In the genomic region with DNA sequence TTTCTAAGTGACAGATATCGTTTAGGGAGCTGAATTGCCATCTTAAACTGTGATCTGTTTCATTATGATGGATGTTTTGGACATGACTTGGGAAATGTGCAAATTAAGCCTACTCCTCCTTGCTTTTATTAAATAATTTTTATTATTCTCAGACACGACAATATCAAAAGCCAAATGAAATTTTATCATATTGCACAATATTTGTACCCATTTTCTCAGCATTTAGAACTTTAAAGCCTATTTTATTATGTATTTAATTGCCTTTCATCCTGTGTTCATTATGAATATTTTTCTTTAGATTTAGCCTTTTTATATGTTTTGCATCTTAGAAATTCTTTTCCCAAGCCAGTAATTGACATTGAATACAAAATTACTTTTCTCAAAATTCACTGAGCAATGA, we compare ENCODE assay signal across 29 cellular contexts.
"Had no signal": no experiment of that assay in that cellular context is flagged by ENCODE, and none has a peak within 500 bp of the region (broad histone marks: within the 10 kb centered on the region; RNA-seq: fewer than 3 reads in every experiment).

No MANE protein-coding gene starts in this region.

- ATAC-seq: effector memory CD8-positive, alpha-beta T cell; esophagus mucosa; foreskin keratinocyte; gastrocnemius medialis; gastroesophageal sphincter; heart left ventricle; heart right ventricle had no signal

- H3K9me3 Mint-ChIP-seq: dendritic cell treated with granulocyte-macrophage colony-stimulating factor and Interleukin-4, amounts not matched to agents 40 ng/mL and 50 ng/mL, for 4 days; effector memory CD8-positive, alpha-beta T cell; endodermal cell had no signal

- H3K4me3 Mint-ChIP-seq: dendritic cell treated with granulocyte-macrophage colony-stimulating factor and Interleukin-4, amounts not matched to agents 40 ng/mL and 50 ng/mL, for 4 days; effector memory CD8-positive, alpha-beta T cell; endodermal cell had no signal

- H3K4me1 ChIP-seq: colonic mucosa, esophagus muscularis mucosa, gastroesophageal sphincter, heart left ventricle, heart right ventricle had no signal

- H3K4me3 ChIP-seq: colonic mucosa, coronary artery, dorsolateral prefrontal cortex, esophagus muscularis mucosa, esophagus squamous epithelium, gastrocnemius medialis, gastroesophageal sphincter, heart left ventricle, heart right ventricle had no signal

- H3K9me3 ChIP-seq: colonic mucosa, esophagus muscularis mucosa, esophagus squamous epithelium, gastrocnemius medialis, gastroesophageal sphincter, heart left ventricle, heart right ventricle had no signal

- H3K36me3 ChIP-seq: colonic mucosa, gastrocnemius medialis had no signal

- H3K27ac ChIP-seq: colonic mucosa, coronary artery, dorsolateral prefrontal cortex, epithelial cell of prostate, esophagus muscularis mucosa, esophagus squamous epithelium, foreskin keratinocyte, gastrocnemius medialis, gastroesophageal sphincter, heart left ventricle, heart right ventricle had no signal

- DNase-seq: colonic mucosa; cortex of kidney; dermis blood vessel endothelial cell; dorsolateral prefrontal cortex; effector CD4-positive, alpha-beta T cell; effector CD8-positive, alpha-beta T cell; effector memory CD4-positive, alpha-beta T cell; effector memory CD8-positive, alpha-beta T cell; endodermal cell; erythroblast; esophagus squamous epithelium; foreskin fibroblast; foreskin keratinocyte; foreskin melanocyte; gastrocnemius medialis; glutamatergic neuron; head of caudate nucleus; heart left ventricle; heart right ventricle had no signal

- H3K27me3 Mint-ChIP-seq: dendritic cell treated with granulocyte-macrophage colony-stimulating factor and Interleukin-4, amounts not matched to agents 40 ng/mL and 50 ng/mL, for 4 days; effector memory CD8-positive, alpha-beta T cell had no signal

- H3K27ac Mint-ChIP-seq: dendritic cell treated with granulocyte-macrophage colony-stimulating factor and Interleukin-4, amounts not matched to agents 40 ng/mL and 50 ng/mL, for 4 days; effector memory CD8-positive, alpha-beta T cell; endodermal cell had no signal

- H3K27me3 ChIP-seq: colonic mucosa, dorsolateral prefrontal cortex, esophagus muscularis mucosa, esophagus squamous epithelium, foreskin keratinocyte, gastrocnemius medialis, gastroesophageal sphincter, heart left ventricle, heart right ventricle had no signal

- FAIRE-seq: colon, endometrium, endothelial cell of umbilical vein, frontal cortex had no signal
